ENCODE assay signal across 10 cellular contexts in genomic region chrX:14936561-14936960, GRCh38.
DNase-seq lines count a peak whose midpoint lies in the region; ATAC-seq and TF ChIP-seq lines count a peak whose summit lies in the region.
"Had no signal": no experiment of that assay in that cellular context is flagged by ENCODE, and none has a peak within 500 bp of the region (broad histone marks: within the 10 kb centered on the region; RNA-seq: fewer than 3 reads in every experiment).

No MANE protein-coding gene starts in this region.

- no peaks in the 10 kb centered on the region for H3K9me3 Mint-ChIP-seq in activated naive CD8-positive, alpha-beta T cell treated with anti-CD3 and anti-CD28 coated beads for 36 hours
- no peaks in the 10 kb centered on the region for H3K9me3 Mint-ChIP-seq in activated T-cell treated with anti-CD3 and anti-CD28 coated beads, Interleukin-2, amount 50 U/mL, for 24 hours

- no peak for ATAC-seq in Right ventricle myocardium superior (ENCODE audit: poor library complexity)

- H3K36me3 Mint-ChIP-seq in activated naive CD8-positive, alpha-beta T cell treated with anti-CD3 and anti-CD28 coated beads for 36 hours: no peaks in the 10 kb centered on the region
- H3K36me3 Mint-ChIP-seq in activated T-cell treated with anti-CD3 and anti-CD28 coated beads, Interleukin-2, amount 50 U/mL, for 24 hours (ENCODE audit: low read depth): no peaks in the 10 kb centered on the region

- H3K27ac Mint-ChIP-seq in activated naive CD8-positive, alpha-beta T cell treated with anti-CD3 and anti-CD28 coated beads for 36 hours: no peak overlapping the region
- H3K27ac Mint-ChIP-seq in activated T-cell treated with anti-CD3 and anti-CD28 coated beads, Interleukin-2, amount 50 U/mL, for 24 hours: no peak overlapping the region

- peak; percentile 84 for DNase-seq in EH (ENCODE audit: low read depth)
- peak; percentile 79 for DNase-seq in HT1080 (ENCODE audit: low read depth)
- DNase-seq in astrocyte of the cerebellum (ENCODE audit: low read depth): peak; percentile 23
- peak; percentile 43 for DNase-seq in myocyte (ENCODE audit: low read depth)
- DNase-seq in activated naive CD8-positive, alpha-beta T cell treated with anti-CD3 and anti-CD28 coated beads for 36 hours: no peak
- no peak for DNase-seq in activated naive CD4-positive, alpha-beta T cell treated with anti-CD3 and anti-CD28 coated beads, Interleukin-2, amount 50 U/mL, for 16 hours
- no peak for DNase-seq in activated T-cell treated with anti-CD3 and anti-CD28 coated beads, Interleukin-2, amount 50 U/mL, for 24 hours
- DNase-seq in Right ventricle myocardium superior: no peak
- DNase-seq: GDM1; stimulated activated CD4-positive, alpha-beta T cell treated with anti-CD3 and anti-CD28 coated beads, Interleukin-4, amount 100 ng/mL, for 24 hours had no signal

- no peak overlapping the region for H3K4me3 ChIP-seq in astrocyte of the cerebellum (ENCODE audit: low read depth, low read length)

- no peaks in the 10 kb centered on the region for H3K27me3 Mint-ChIP-seq in activated naive CD8-positive, alpha-beta T cell treated with anti-CD3 and anti-CD28 coated beads for 36 hours
- peaks cover 39% of the 10 kb centered on the region for H3K27me3 Mint-ChIP-seq in activated T-cell treated with anti-CD3 and anti-CD28 coated beads, Interleukin-2, amount 50 U/mL, for 24 hours

- no peak overlapping the region for H3K4me3 Mint-ChIP-seq in activated naive CD8-positive, alpha-beta T cell treated with anti-CD3 and anti-CD28 coated beads for 36 hours
- no peak overlapping the region for H3K4me3 Mint-ChIP-seq in activated T-cell treated with anti-CD3 and anti-CD28 coated beads, Interleukin-2, amount 50 U/mL, for 24 hours

- in situ Hi-C loops in astrocyte of the cerebellum (cut with HindIII; ENCODE audit: low sequenced_read_pairs): no loop called here

- H3K4me1 Mint-ChIP-seq in activated naive CD8-positive, alpha-beta T cell treated with anti-CD3 and anti-CD28 coated beads for 36 hours: peaks cover 2% of the 10 kb centered on the region
- no peaks in the 10 kb centered on the region for H3K4me1 Mint-ChIP-seq in activated T-cell treated with anti-CD3 and anti-CD28 coated beads, Interleukin-2, amount 50 U/mL, for 24 hours (ENCODE audit: low read depth)

- intact Hi-C loops in Right ventricle myocardium superior (cut with DNase I): no loop called here

- TF ChIP-seq CTCF in astrocyte of the cerebellum (IDR thresholded peaks at IDR 0.05; ENCODE audit: low read depth, low read length, missing control alignments): no peak

Comparison
In these comparisons a context has a peak if more than half of its experiments do, and no peak if none do; other contexts are left out.
1. DNase-seq: peak in EH (single experiment), HT1080 (single experiment), astrocyte of the cerebellum (single experiment) and myocyte (single experiment); none in activated naive CD8-positive, alpha-beta T cell treated with anti-CD3 and anti-CD28 coated beads for 36 hours (single experiment), activated naive CD4-positive, alpha-beta T cell treated with anti-CD3 and anti-CD28 coated beads, Interleukin-2, amount 50 U/mL, for 16 hours (single experiment), activated T-cell treated with anti-CD3 and anti-CD28 coated beads, Interleukin-2, amount 50 U/mL, for 24 hours (single experiment) and Right ventricle myocardium superior (single experiment).